29 cellular contexts compared by ENCODE assay signal in the genomic region with DNA sequence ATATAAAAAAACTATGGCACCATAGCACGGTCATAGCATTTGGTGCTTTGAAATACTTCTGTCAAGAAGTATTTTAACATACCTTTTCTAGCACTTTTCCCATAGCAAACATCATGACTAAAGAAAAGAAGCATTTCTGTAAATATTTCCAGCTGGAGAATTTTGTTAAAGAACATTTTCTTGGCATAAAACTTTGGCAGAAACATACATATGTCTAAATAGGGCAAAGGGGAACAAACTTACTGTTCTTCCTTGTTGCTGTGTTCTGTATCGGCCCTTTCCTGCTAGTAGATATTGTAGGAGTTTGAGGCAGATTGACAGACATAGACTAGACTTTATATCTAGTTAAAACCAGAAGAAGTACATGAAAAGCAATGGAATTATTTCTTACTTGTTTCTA.
"Had no signal": no experiment of that assay in that cellular context is flagged by ENCODE, and none has a peak within 500 bp of the region (broad histone marks: within the 10 kb centered on the region; RNA-seq: fewer than 3 reads in every experiment).

No MANE protein-coding gene starts in this region.

- H3K9me3 ChIP-seq: left lung, lower lobe of right lung, testis, transverse colon had no signal

- H3K4me1 ChIP-seq: left lung, lower lobe of right lung, testis, transverse colon had no signal

- H3K27me3 ChIP-seq: left lung, neural progenitor cell, testis, transverse colon had no signal

- DNase-seq: activated CD4-positive, alpha-beta memory T cell treated with anti-CD3 and anti-CD28 coated beads for 36 hours; activated CD4-positive, alpha-beta T cell treated with anti-CD3 and anti-CD28 coated beads, Interleukin-2, amount 10 ng/mL, durations not matched to agents 24 days and 14 days; activated CD4-positive, CD25-positive, alpha-beta regulatory T cell treated with anti-CD3 and anti-CD28 coated beads, Interleukin-2, amount 50 U/mL, for 72 hours; activated CD8-positive, alpha-beta memory T cell treated with anti-CD3 and anti-CD28 coated beads, Interleukin-2, amount 50 U/mL, for 4 hours; activated effector memory CD4-positive, alpha-beta T cell treated with anti-CD3 and anti-CD28 coated beads, Interleukin-2, amount 50 U/mL, for 16 hours; activated naive CD4-positive, alpha-beta T cell treated with anti-CD3 and anti-CD28 coated beads for 36 hours; activated naive CD8-positive, alpha-beta T cell treated with anti-CD3 and anti-CD28 coated beads for 36 hours; activated T-cell treated with anti-CD3 and anti-CD28 coated beads, Interleukin-2, amount 50 U/mL, for 1 hour; amniotic stem cell; central memory CD4-positive, alpha-beta T cell; effector CD8-positive, alpha-beta T cell; kidney glomerular epithelial cell; left lung; lower lobe of right lung; mesendoderm; natural killer cell; occipital lobe; posterior cingulate gyrus; right cardiac atrium; stimulated activated CD4-positive, alpha-beta T cell treated with anti-CD3 and anti-CD28 coated beads, Interleukin-12 subunit alpha, Interleukin-12 subunit beta, amount 100 ng/mL, for 4 hours; stimulated activated CD4-positive, alpha-beta T cell treated with anti-CD3 and anti-CD28 coated beads, Interleukin-4, amount 100 ng/mL, for 1 hour; stimulated activated naive CD8-positive, alpha-beta T cell treated with anti-CD3 and anti-CD28 coated beads, Interleukin-15, Interleukin-2, amounts not matched to agents 100 U/mL and 50 U/mL, for 24 hours; T-helper 17 cell; T1000; testis; transverse colon had no signal

- H3K4me3 ChIP-seq: left lung, lower lobe of right lung, neural progenitor cell, skin epidermis, testis, transverse colon had no signal

- H2AFZ ChIP-seq: neural progenitor cell had no signal

- H3K36me3 ChIP-seq: left lung, lower lobe of right lung, neural progenitor cell, transverse colon had no signal

- H3K27ac ChIP-seq: epithelial cell of prostate, left lung, lower lobe of right lung, neural progenitor cell, testis, transverse colon had no signal

- ATAC-seq: left lung; lower lobe of right lung; natural killer cell; right cardiac atrium; stimulated activated naive CD8-positive, alpha-beta T cell treated with anti-CD3 and anti-CD28 coated beads, Interleukin-15, Interleukin-2, amounts not matched to agents 100 U/mL and 50 U/mL, for 24 hours; T-helper 17 cell had no signal

- H3K9ac ChIP-seq: neural progenitor cell had no signal
